In genomic region chr1:10074855-10075418, GRCh38 we compare ENCODE assay signal across 10 cellular contexts. TPM values are rescaled to one million over a fixed set of nuclear protein-coding genes. Genes with fewer than 3 reads are reported as not detected.
DNase-seq lines count a peak whose midpoint lies in the region; ATAC-seq and TF ChIP-seq lines count a peak whose summit lies in the region.
"Had no signal": no experiment of that assay in that cellular context is flagged by ENCODE, and none has a peak within 500 bp of the region (broad histone marks: within the 10 kb centered on the region; RNA-seq: fewer than 3 reads in every experiment).

No MANE protein-coding gene starts in this region.

- no peaks in the 10 kb centered on the region for H3K9me3 ChIP-seq in mesenchymal stem cell (ENCODE audit: control insufficient read depth, low read length)
- no peaks in the 10 kb centered on the region for H3K9me3 ChIP-seq in transverse colon
- H3K9me3 ChIP-seq: lower lobe of right lung had no signal

- H3K27me3 ChIP-seq in mesenchymal stem cell (ENCODE audit: control insufficient read depth in 1 of 2, insufficient read depth in 1 of 2, low read length in 2 of 2) = no peaks in the 10 kb centered on the region
- no peaks in the 10 kb centered on the region for H3K27me3 ChIP-seq in transverse colon

- TF ChIP-seq EP300 in transverse colon (IDR thresholded peaks at IDR 0.05; ENCODE audit: low read depth) = no peak

- intact Hi-C loops in activated naive CD4-positive, alpha-beta T cell treated with anti-CD3 and anti-CD28 coated beads for 36 hours (cut with micrococcal nuclease) = no loop called here
- intact Hi-C loops in transverse colon (cut with DNase I; ENCODE audit: low total_unique reads) = no loop called here

- H3K4me3 ChIP-seq in cardiac fibroblast (replicated peaks in 1 of 2; ENCODE audit: low read depth in 2 of 2, low read length in 2 of 2) = no peak overlapping the region
- H3K4me3 ChIP-seq in mesenchymal stem cell (ENCODE audit: insufficient read depth in 1 of 2, low read depth in 1 of 2, low read length in 2 of 2) = peak overlapping the region in 1 of 2 experiments; percentile 22
- no peak overlapping the region for H3K4me3 ChIP-seq in transverse colon
- H3K4me3 ChIP-seq: lower lobe of right lung had no signal

- no peak overlapping the region for H2BK15ac ChIP-seq in mesenchymal stem cell (ENCODE audit: low read depth, poor library complexity, severe bottlenecking)

- CTCF ChIA-PET in activated naive CD4-positive, alpha-beta T cell treated with anti-CD3 and anti-CD28 coated beads for 36 hours (lab: Charles Lee) = no interaction called here

- no peak overlapping the region for H2AK5ac ChIP-seq in mesenchymal stem cell (ENCODE audit: low read length, severe bottlenecking)

- H2BK12ac ChIP-seq in mesenchymal stem cell (ENCODE audit: low read length in 2 of 2) = peak overlapping the region in 1 of 2 experiments; percentile 57

- H3K27ac ChIP-seq in mesenchymal stem cell (ENCODE audit: low read length, poor library complexity, severe bottlenecking) (peak overlapping the region; percentile 35), transverse colon (peak overlapping the region; percentile 15 to 64 (median 26))
- H3K27ac ChIP-seq: lower lobe of right lung had no signal

- H3K79me1 ChIP-seq in mesenchymal stem cell (replicated peaks; ENCODE audit: low read length, poor library complexity, severe bottlenecking) = peaks cover 16% of the 10 kb centered on the region

- H3K18ac ChIP-seq in mesenchymal stem cell (ENCODE audit: low read depth in 1 of 2, low read length in 2 of 2) = peak overlapping the region in 1 of 2 experiments; percentile 61

- H2AFZ ChIP-seq in mesenchymal stem cell (ENCODE audit: low read depth, low read length) = no peak overlapping the region

- no peak for ATAC-seq in HG03432 (IDR thresholded peaks at IDR 0.05; ENCODE audit: unreplicated experiment)

- H3K4me1 ChIP-seq in mesenchymal stem cell (ENCODE audit: control insufficient read depth, insufficient read depth, low read depth, low read length) (peaks cover 10% of the 10 kb centered on the region), transverse colon (peaks cover under 1 to 15% (median 12%) of the 10 kb centered on the region in 4 donors)

- no peak overlapping the region for H3K23ac ChIP-seq in mesenchymal stem cell (ENCODE audit: low read length in 2 of 2)

- H3K36me3 Mint-ChIP-seq in activated naive CD4-positive, alpha-beta T cell treated with anti-CD3 and anti-CD28 coated beads, Interleukin-2, amount 50 U/mL, for 24 hours = peaks cover 7% of the 10 kb centered on the region
- H3K36me3 Mint-ChIP-seq in activated naive CD4-positive, alpha-beta T cell treated with anti-CD3 and anti-CD28 coated beads for 36 hours (ENCODE audit: low read depth) = peaks cover 6% of the 10 kb centered on the region

- in situ Hi-C loops in transverse colon (cut with MboI; ENCODE audit: low pct_ligation_motif_present in 1 of 4, low pct_unique_long_range_greater_than_20kb in 1 of 4, low sequenced_read_pairs in 3 of 4) = no loop called here

- no peak overlapping the region for H2BK5ac ChIP-seq in mesenchymal stem cell (ENCODE audit: low read depth, low read length, poor library complexity, severe bottlenecking)

- H3K9me3 Mint-ChIP-seq in activated naive CD4-positive, alpha-beta T cell treated with anti-CD3 and anti-CD28 coated beads, Interleukin-2, amount 50 U/mL, for 24 hours = no peaks in the 10 kb centered on the region
- H3K9me3 Mint-ChIP-seq in activated naive CD4-positive, alpha-beta T cell treated with anti-CD3 and anti-CD28 coated beads for 36 hours = no peaks in the 10 kb centered on the region
- H3K9me3 Mint-ChIP-seq: stimulated activated naive CD8-positive, alpha-beta T cell treated with anti-CD3 and anti-CD28 coated beads, Interleukin-15, amount 100 ng/mL, for 72 hours had no signal

- no peak overlapping the region for H2BK120ac ChIP-seq in mesenchymal stem cell (ENCODE audit: low read depth, low read length)

- no peaks in the 10 kb centered on the region for H3K27me3 Mint-ChIP-seq in activated naive CD4-positive, alpha-beta T cell treated with anti-CD3 and anti-CD28 coated beads, Interleukin-2, amount 50 U/mL, for 24 hours
- H3K27me3 Mint-ChIP-seq in activated naive CD4-positive, alpha-beta T cell treated with anti-CD3 and anti-CD28 coated beads for 36 hours (ENCODE audit: low read depth) = no peaks in the 10 kb centered on the region
- H3K27me3 Mint-ChIP-seq: stimulated activated naive CD8-positive, alpha-beta T cell treated with anti-CD3 and anti-CD28 coated beads, Interleukin-15, amount 100 ng/mL, for 72 hours had no signal

- H3K4me2 ChIP-seq in mesenchymal stem cell (ENCODE audit: low read length, poor library complexity, severe bottlenecking) = no peak overlapping the region

- H3K4me3 Mint-ChIP-seq in activated naive CD4-positive, alpha-beta T cell treated with anti-CD3 and anti-CD28 coated beads, Interleukin-2, amount 50 U/mL, for 24 hours = peak overlapping the region; percentile 15
- no peak overlapping the region for H3K4me3 Mint-ChIP-seq in activated naive CD4-positive, alpha-beta T cell treated with anti-CD3 and anti-CD28 coated beads for 36 hours

- no peak for DNase-seq in activated naive CD4-positive, alpha-beta T cell treated with anti-CD3 and anti-CD28 coated beads for 36 hours
- DNase-seq in cardiac fibroblast (ENCODE audit: low read depth in 2 of 2) = peak; percentile 22 to 41
- DNase-seq in mesenchymal stem cell = peak; percentile 38
- DNase-seq in transverse colon = no peak
- DNase-seq in DMS53 (lab: John Stamatoyannopoulos, UW) = no peak
- DNase-seq in kidney tubule cell (ENCODE audit: low spot score) = no peak

- H3K9ac ChIP-seq in mesenchymal stem cell (ENCODE audit: low read length) = peak overlapping the region; percentile 3

- no peak overlapping the region for H4K8ac ChIP-seq in mesenchymal stem cell (ENCODE audit: low read length)

- H4K91ac ChIP-seq in mesenchymal stem cell (ENCODE audit: low read length) = no peak overlapping the region

- H3K14ac ChIP-seq in mesenchymal stem cell (ENCODE audit: low read length in 2 of 2) = no peak overlapping the region

- WGBS in mesenchymal stem cell = 80% methylated on average over 3 of the region's 3 CpGs
- 71 to 76% methylated on average over 3 of the region's 3 CpGs for WGBS in transverse colon (ENCODE audit: low coverage in 1 of 2), 2 donors

- H3K36me3 ChIP-seq in mesenchymal stem cell (ENCODE audit: control insufficient read depth in 1 of 2, insufficient read depth in 2 of 2, low read depth in 1 of 2, low read length in 2 of 2) (peaks cover 3 to 12% of the 10 kb centered on the region in 2 experiments), transverse colon (peaks cover 0 to 9% (median 0%) of the 10 kb centered on the region in 4 donors)

- peaks cover 19% of the 10 kb centered on the region for H3K4me1 Mint-ChIP-seq in activated naive CD4-positive, alpha-beta T cell treated with anti-CD3 and anti-CD28 coated beads, Interleukin-2, amount 50 U/mL, for 24 hours
- peaks cover 12% of the 10 kb centered on the region for H3K4me1 Mint-ChIP-seq in activated naive CD4-positive, alpha-beta T cell treated with anti-CD3 and anti-CD28 coated beads for 36 hours (ENCODE audit: low read depth)

- TF ChIP-seq CTCF in cardiac fibroblast (IDR thresholded peaks at IDR 0.05; ENCODE audit: low read depth, low read length) (no peak), transverse colon (IDR thresholded peaks at IDR 0.05) (no peak)

- H3K27ac Mint-ChIP-seq in activated naive CD4-positive, alpha-beta T cell treated with anti-CD3 and anti-CD28 coated beads, Interleukin-2, amount 50 U/mL, for 24 hours = peak overlapping the region; percentile 64
- no peak overlapping the region for H3K27ac Mint-ChIP-seq in activated naive CD4-positive, alpha-beta T cell treated with anti-CD3 and anti-CD28 coated beads for 36 hours
- H3K27ac Mint-ChIP-seq: stimulated activated naive CD8-positive, alpha-beta T cell treated with anti-CD3 and anti-CD28 coated beads, Interleukin-15, amount 100 ng/mL, for 72 hours had no signal

- TF ChIP-seq POLR2A in transverse colon (IDR thresholded peaks at IDR 0.05) = no peak

- H3K4ac ChIP-seq in mesenchymal stem cell (ENCODE audit: low read depth in 1 of 2, low read length in 2 of 2) = no peak overlapping the region

RNA-seq across cellular contexts. Expression of gene UBE4B, which starts 42.2 kb away (rescaled TPM):
- 10 to 100 TPM; 20.1 to 21.3 TPM for total RNA-seq in activated naive CD4-positive, alpha-beta T cell treated with anti-CD3 and anti-CD28 coated beads for 36 hours
- 36.8 TPM for polyA plus RNA-seq in mesenchymal stem cell (2013, experiment 1 of 2)
- 36.0 TPM for polyA plus RNA-seq in mesenchymal stem cell (2013, experiment 2 of 2)
- 100 to 1,000 TPM in 1 of 4 donors, 10 to 100 TPM in 3; 35.1 to 145 (median 78.7) TPM for total RNA-seq in transverse colon

Comparison
In these comparisons a context has a peak if more than half of its experiments do, and no peak if none do; other contexts are left out.
1. DNase-seq: peak in cardiac fibroblast (2 of 2) and mesenchymal stem cell (single experiment); none in activated naive CD4-positive, alpha-beta T cell treated with anti-CD3 and anti-CD28 coated beads for 36 hours (single experiment), transverse colon (single experiment), DMS53 (single experiment) and kidney tubule cell (single experiment).